ENCODE assay signal across 28 cellular contexts in genomic region chr20:25142435-25142834, GRCh38.
"Had no signal": no experiment of that assay in that cellular context is flagged by ENCODE, and none has a peak within 500 bp of the region (broad histone marks: within the 10 kb centered on the region; RNA-seq: fewer than 3 reads in every experiment).

No MANE protein-coding gene starts in this region.

- H3K36me3 Mint-ChIP-seq: stimulated activated effector memory CD8-positive, alpha-beta T cell treated with anti-CD3 and anti-CD28 coated beads, Interleukin-12 subunit alpha, Interleukin-12 subunit beta, amount 100 ng/mL, for 72 hours; stimulated activated memory B cell treated with anti-CD40 and anti-IgM and Interleukin-4, amounts not matched to agents 10 μg/mL and 1 μg/mL and 100 μg/mL, for 72 hours; stimulated activated naive B cell treated with anti-CD40 and anti-IgM and Interleukin-4, amounts not matched to agents 10 μg/mL and 1 μg/mL and 100 μg/mL, for 72 hours; type B pancreatic cell had no signal

- H3K4me3 ChIP-seq: stomach, suprapubic skin, testis, thoracic aorta, thyroid gland, tibial artery, tibial nerve, transverse colon, upper lobe of left lung, upper lobe of right lung, uterus, vagina had no signal

- H3K27me3 Mint-ChIP-seq: stimulated activated naive CD8-positive, alpha-beta T cell treated with anti-CD3 and anti-CD28 coated beads, Interleukin-15, amount 100 ng/mL, for 72 hours had no signal

- H3K36me3 ChIP-seq: stomach, suprapubic skin, thoracic aorta, thyroid gland, tibial artery, tibial nerve, transverse colon, upper lobe of left lung, upper lobe of right lung, uterus, vagina had no signal

- ATAC-seq: stimulated activated effector memory CD8-positive, alpha-beta T cell treated with anti-CD3 and anti-CD28 coated beads, Interleukin-12 subunit alpha, Interleukin-12 subunit beta, amount 100 ng/mL, for 72 hours; stimulated activated memory B cell treated with anti-CD40 and anti-IgM and Interleukin-4, amounts not matched to agents 10 μg/mL and 1 μg/mL and 100 μg/mL, for 72 hours; stimulated activated naive B cell treated with anti-CD40 and anti-IgM and Interleukin-4, amounts not matched to agents 10 μg/mL and 1 μg/mL and 100 μg/mL, for 72 hours; stimulated activated naive CD8-positive, alpha-beta T cell treated with anti-CD3 and anti-CD28 coated beads, Interleukin-15, amount 100 ng/mL, for 72 hours; stimulated activated naive CD8-positive, alpha-beta T cell treated with anti-CD3 and anti-CD28 coated beads, Interleukin-15, Interleukin-2, amounts not matched to agents 100 U/mL and 50 U/mL, for 24 hours; upper lobe of right lung had no signal

- H3K4me1 ChIP-seq: stomach, suprapubic skin, testis, thyroid gland, tibial artery, tibial nerve, transverse colon, upper lobe of left lung, upper lobe of right lung, uterus, vagina had no signal

- H3K4me1 Mint-ChIP-seq: stimulated activated effector memory CD8-positive, alpha-beta T cell treated with anti-CD3 and anti-CD28 coated beads, Interleukin-12 subunit alpha, Interleukin-12 subunit beta, amount 100 ng/mL, for 72 hours; stimulated activated memory B cell treated with anti-CD40 and anti-IgM and Interleukin-4, amounts not matched to agents 10 μg/mL and 1 μg/mL and 100 μg/mL, for 72 hours; stimulated activated naive CD8-positive, alpha-beta T cell treated with anti-CD3 and anti-CD28 coated beads, Interleukin-15, amount 100 ng/mL, for 72 hours had no signal

- H3K27ac ChIP-seq: stomach, suprapubic skin, testis, thoracic aorta, thyroid gland, tibial artery, tibial nerve, transverse colon, upper lobe of left lung, upper lobe of right lung, uterus, vagina had no signal

- H3K27ac Mint-ChIP-seq: stimulated activated effector memory CD8-positive, alpha-beta T cell treated with anti-CD3 and anti-CD28 coated beads, Interleukin-12 subunit alpha, Interleukin-12 subunit beta, amount 100 ng/mL, for 72 hours; stimulated activated memory B cell treated with anti-CD40 and anti-IgM and Interleukin-4, amounts not matched to agents 10 μg/mL and 1 μg/mL and 100 μg/mL, for 72 hours; stimulated activated naive B cell treated with anti-CD40 and anti-IgM and Interleukin-4, amounts not matched to agents 10 μg/mL and 1 μg/mL and 100 μg/mL, for 72 hours; stimulated activated naive CD8-positive, alpha-beta T cell treated with anti-CD3 and anti-CD28 coated beads, Interleukin-15, amount 100 ng/mL, for 72 hours; stimulated activated naive CD8-positive, alpha-beta T cell treated with anti-CD3 and anti-CD28 coated beads, Interleukin-15, Interleukin-2, amounts not matched to agents 100 ng/mL and 50 ng/mL, for 24 hours; type B pancreatic cell had no signal

- DNase-seq: stimulated activated CD4-positive, alpha-beta T cell treated with anti-CD3 and anti-CD28 coated beads, Interleukin-2, amount 100 ng/mL, for 48 hours; stimulated activated CD4-positive, alpha-beta T cell treated with anti-CD3 and anti-CD28 coated beads, Interleukin-4, amount 100 ng/mL, for 1 hour; stimulated activated CD4-positive, alpha-beta T cell treated with anti-CD3 and anti-CD28 coated beads, Interleukin-4, amount 100 ng/mL, for 24 hours; stimulated activated CD4-positive, alpha-beta T cell treated with anti-CD3 and anti-CD28 coated beads, Interleukin-4, amount 100 ng/mL, for 4 hours; stimulated activated CD8-positive, alpha-beta memory T cell treated with anti-CD3 and anti-CD28 coated beads, Interleukin-4, amount 100 ng/mL, for 48 hours; stimulated activated naive B cell treated with anti-CD40 and anti-IgM and Interleukin-4, amounts not matched to agents 10 μg/mL and 1 μg/mL and 100 μg/mL, for 72 hours; stimulated activated naive CD4-positive, alpha-beta T cell; stimulated activated naive CD4-positive, alpha-beta T cell treated with Interleukin-2 at 50 U/mL for 16 hours; stimulated activated naive CD8-positive, alpha-beta T cell treated with anti-CD3 and anti-CD28 coated beads, Interleukin-15, amount 100 ng/mL, for 72 hours; stimulated activated naive CD8-positive, alpha-beta T cell treated with anti-CD3 and anti-CD28 coated beads, Interleukin-15, Interleukin-2, amounts not matched to agents 100 U/mL and 50 U/mL, for 24 hours; stomach; substantia nigra; testis; thyroid gland; tibial artery; transverse colon; trophoblast cell; upper lobe of left lung; upper lobe of right lung; uterus had no signal

- H3K9me3 ChIP-seq: stomach, suprapubic skin, testis, thoracic aorta, thyroid gland, tibial artery, tibial nerve, transverse colon, upper lobe of left lung, upper lobe of right lung, uterus, vagina had no signal

- H3K4me3 Mint-ChIP-seq: stimulated activated effector memory CD8-positive, alpha-beta T cell treated with anti-CD3 and anti-CD28 coated beads, Interleukin-12 subunit alpha, Interleukin-12 subunit beta, amount 100 ng/mL, for 72 hours; stimulated activated memory B cell treated with anti-CD40 and anti-IgM and Interleukin-4, amounts not matched to agents 10 μg/mL and 1 μg/mL and 100 μg/mL, for 72 hours; stimulated activated naive B cell treated with anti-CD40 and anti-IgM and Interleukin-4, amounts not matched to agents 10 μg/mL and 1 μg/mL and 100 μg/mL, for 72 hours; stimulated activated naive CD8-positive, alpha-beta T cell treated with anti-CD3 and anti-CD28 coated beads, Interleukin-15, amount 100 ng/mL, for 72 hours; stimulated activated naive CD8-positive, alpha-beta T cell treated with anti-CD3 and anti-CD28 coated beads, Interleukin-15, Interleukin-2, amounts not matched to agents 100 ng/mL and 50 ng/mL, for 24 hours; type B pancreatic cell had no signal

- H3K27me3 ChIP-seq: testis, thyroid gland, upper lobe of left lung, uterus, vagina had no signal

- H3K9me3 Mint-ChIP-seq: stimulated activated effector memory CD8-positive, alpha-beta T cell treated with anti-CD3 and anti-CD28 coated beads, Interleukin-12 subunit alpha, Interleukin-12 subunit beta, amount 100 ng/mL, for 72 hours; stimulated activated memory B cell treated with anti-CD40 and anti-IgM and Interleukin-4, amounts not matched to agents 10 μg/mL and 1 μg/mL and 100 μg/mL, for 72 hours; stimulated activated naive B cell treated with anti-CD40 and anti-IgM and Interleukin-4, amounts not matched to agents 10 μg/mL and 1 μg/mL and 100 μg/mL, for 72 hours; stimulated activated naive CD8-positive, alpha-beta T cell treated with anti-CD3 and anti-CD28 coated beads, Interleukin-15, amount 100 ng/mL, for 72 hours; stimulated activated naive CD8-positive, alpha-beta T cell treated with anti-CD3 and anti-CD28 coated beads, Interleukin-15, Interleukin-2, amounts not matched to agents 100 ng/mL and 50 ng/mL, for 24 hours; type B pancreatic cell had no signal
